ENCODE assay signal across 2 cellular contexts in the genomic region with DNA sequence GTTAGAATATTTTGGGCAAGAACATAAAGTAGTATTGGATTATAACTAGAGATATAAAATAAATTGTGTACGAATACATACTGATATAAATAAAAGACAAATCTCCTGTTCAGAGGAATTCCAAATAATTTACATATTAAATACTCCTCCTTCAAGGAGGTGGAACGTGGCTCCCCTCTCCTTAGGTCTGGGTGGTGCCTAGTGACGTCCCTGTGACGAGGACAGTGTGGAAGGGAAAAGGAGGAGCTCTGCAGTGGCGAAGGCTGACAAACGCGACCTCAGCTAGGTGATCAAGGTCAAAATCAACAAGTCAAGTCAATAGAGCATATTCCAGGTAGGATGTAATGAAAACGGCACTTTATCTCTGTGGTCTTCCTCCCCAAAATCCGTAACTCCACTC.
TF ChIP-seq lines count a peak whose summit lies in the region.

No MANE protein-coding gene starts in this region.

TF ChIP-seq in GM23338, 12 proteins besides CTCF, POLR2A, EP300 and RAD21 (continued from another document):
- TF ChIP-seq ETS1 (IDR thresholded peaks at IDR 0.05) (no peak), NANOG (IDR thresholded peaks at IDR 0.05; ENCODE audit: borderline replicate concordance) (no peak), JUNB (IDR thresholded peaks at IDR 0.05; ENCODE audit: unreplicated experiment) (no peak), ZNF114 (CRISPR knock-in tag; IDR thresholded peaks at IDR 0.05) (no peak), REST (IDR thresholded peaks at IDR 0.05; ENCODE audit: unreplicated experiment) (no peak), EZH2 (IDR thresholded peaks at IDR 0.05; ENCODE audit: low read depth, unreplicated experiment) (no peak), ZNF331 (CRISPR knock-in tag; IDR thresholded peaks at IDR 0.05; ENCODE audit: low read depth) (no peak), POLR2AphosphoS5 (IDR thresholded peaks at IDR 0.05; ENCODE audit: low read depth) (no peak)

TF ChIP-seq in WTC11, 78 proteins besides CTCF, POLR2A, EP300 and RAD21 (continued from another document):
- no peak for TF ChIP-seq STAT6 (CRISPR knock-in tag; conservative IDR thresholded peaks at IDR 0.05; ENCODE audit: low read depth)
- TF ChIP-seq, protein P1, sequence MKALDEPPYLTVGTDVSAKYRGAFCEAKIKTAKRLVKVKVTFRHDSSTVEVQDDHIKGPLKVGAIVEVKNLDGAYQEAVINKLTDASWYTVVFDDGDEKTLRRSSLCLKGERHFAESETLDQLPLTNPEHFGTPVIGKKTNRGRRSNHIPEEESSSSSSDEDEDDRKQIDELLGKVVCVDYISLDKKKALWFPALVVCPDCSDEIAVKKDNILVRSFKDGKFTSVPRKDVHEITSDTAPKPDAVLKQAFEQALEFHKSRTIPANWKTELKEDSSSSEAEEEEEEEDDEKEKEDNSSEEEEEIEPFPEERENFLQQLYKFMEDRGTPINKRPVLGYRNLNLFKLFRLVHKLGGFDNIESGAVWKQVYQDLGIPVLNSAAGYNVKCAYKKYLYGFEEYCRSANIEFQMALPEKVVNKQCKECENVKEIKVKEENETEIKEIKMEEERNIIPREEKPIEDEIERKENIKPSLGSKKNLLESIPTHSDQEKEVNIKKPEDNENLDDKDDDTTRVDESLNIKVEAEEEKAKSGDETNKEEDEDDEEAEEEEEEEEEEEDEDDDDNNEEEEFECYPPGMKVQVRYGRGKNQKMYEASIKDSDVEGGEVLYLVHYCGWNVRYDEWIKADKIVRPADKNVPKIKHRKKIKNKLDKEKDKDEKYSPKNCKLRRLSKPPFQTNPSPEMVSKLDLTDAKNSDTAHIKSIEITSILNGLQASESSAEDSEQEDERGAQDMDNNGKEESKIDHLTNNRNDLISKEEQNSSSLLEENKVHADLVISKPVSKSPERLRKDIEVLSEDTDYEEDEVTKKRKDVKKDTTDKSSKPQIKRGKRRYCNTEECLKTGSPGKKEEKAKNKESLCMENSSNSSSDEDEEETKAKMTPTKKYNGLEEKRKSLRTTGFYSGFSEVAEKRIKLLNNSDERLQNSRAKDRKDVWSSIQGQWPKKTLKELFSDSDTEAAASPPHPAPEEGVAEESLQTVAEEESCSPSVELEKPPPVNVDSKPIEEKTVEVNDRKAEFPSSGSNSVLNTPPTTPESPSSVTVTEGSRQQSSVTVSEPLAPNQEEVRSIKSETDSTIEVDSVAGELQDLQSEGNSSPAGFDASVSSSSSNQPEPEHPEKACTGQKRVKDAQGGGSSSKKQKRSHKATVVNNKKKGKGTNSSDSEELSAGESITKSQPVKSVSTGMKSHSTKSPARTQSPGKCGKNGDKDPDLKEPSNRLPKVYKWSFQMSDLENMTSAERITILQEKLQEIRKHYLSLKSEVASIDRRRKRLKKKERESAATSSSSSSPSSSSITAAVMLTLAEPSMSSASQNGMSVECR (CRISPR knock-in tag; IDR thresholded peaks at IDR 0.05; ENCODE audit: borderline replicate concordance), result no peak
- no peak for TF ChIP-seq ZNF121 (CRISPR knock-in tag; IDR thresholded peaks at IDR 0.05)
- TF ChIP-seq ZNF138 (CRISPR knock-in tag; conservative IDR thresholded peaks at IDR 0.05), result no peak
- TF ChIP-seq PRRX2 (CRISPR knock-in tag; IDR thresholded peaks at IDR 0.05), result no peak
